In the genomic region with DNA sequence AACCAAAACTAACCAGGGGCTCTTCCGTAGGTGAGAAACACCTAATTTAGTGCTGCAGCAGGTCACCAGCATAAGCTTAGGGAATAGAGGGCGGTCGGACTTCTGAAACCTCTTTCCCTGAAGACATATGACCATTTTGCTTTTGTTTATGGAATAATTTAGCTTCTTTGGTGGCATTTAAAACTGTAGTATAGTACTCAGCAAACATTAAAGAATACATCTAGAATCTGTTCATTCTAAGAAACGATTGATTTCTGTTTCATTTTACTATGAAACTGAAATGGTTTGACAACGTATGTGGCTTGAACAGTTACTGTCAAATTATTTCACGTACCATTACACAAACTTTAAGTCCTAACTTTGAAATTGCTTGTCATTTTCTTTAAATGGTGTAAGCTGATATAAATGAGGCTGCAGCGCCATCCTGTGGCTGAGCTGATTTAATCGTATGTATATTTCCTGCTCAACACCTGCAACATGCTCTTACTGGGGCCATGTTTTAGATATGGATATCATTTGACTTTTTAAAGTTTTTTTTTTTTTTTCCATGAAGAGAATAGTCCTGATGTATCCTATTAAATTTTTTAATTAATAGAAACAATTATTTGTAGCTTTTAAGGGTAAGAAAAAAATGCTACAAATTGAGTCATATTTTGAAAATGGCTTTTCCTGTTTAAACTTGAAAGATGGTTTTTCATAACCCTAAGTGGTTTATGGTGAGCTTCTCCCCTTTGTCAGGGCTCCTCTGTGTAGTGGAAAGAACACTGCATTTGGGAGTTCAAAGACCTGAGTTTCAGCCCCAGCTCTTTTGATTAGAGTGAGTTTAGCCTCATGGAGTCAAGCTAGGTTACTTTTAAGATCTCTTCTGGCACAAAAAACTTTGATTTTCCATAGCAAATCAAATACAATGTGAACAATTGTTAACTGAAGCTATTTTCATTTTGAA, we compare ENCODE assay signal across 8 cellular contexts. TPM values are rescaled to one million over a fixed set of nuclear protein-coding genes. Genes with fewer than 3 reads are reported as not detected.
DNase-seq lines count a peak whose midpoint lies in the region; ATAC-seq and TF ChIP-seq lines count a peak whose summit lies in the region.

No MANE protein-coding gene starts in this region.

- no peaks in the 10 kb centered on the region for H3K9me2 ChIP-seq in Karpas-422 (replicated peaks; ENCODE audit: insufficient read depth, low read length)

- no peak overlapping the region for H3K4me2 ChIP-seq in Karpas-422 (ENCODE audit: low read depth, low read length, poor library complexity, severe bottlenecking)

- H3K4me1 ChIP-seq in Karpas-422 (ENCODE audit: low read length) = no peaks in the 10 kb centered on the region
- H3K4me1 ChIP-seq in uterus = no peaks in the 10 kb centered on the region

- H3K36me3 ChIP-seq in Karpas-422 (ENCODE audit: insufficient read depth, low read length) (no peaks in the 10 kb centered on the region), uterus (no peaks in the 10 kb centered on the region)

- H3K9me3 Mint-ChIP-seq in activated naive CD4-positive, alpha-beta T cell treated with anti-CD3 and anti-CD28 coated beads for 36 hours = no peaks in the 10 kb centered on the region

- no peaks in the 10 kb centered on the region for H3K27me3 Mint-ChIP-seq in activated naive CD4-positive, alpha-beta T cell treated with anti-CD3 and anti-CD28 coated beads for 36 hours (ENCODE audit: low read depth)

- ATAC-seq in GM21737 (IDR thresholded peaks at IDR 0.05; ENCODE audit: unreplicated experiment) = peak; percentile 55

- H3K27me3 ChIP-seq in Karpas-422 (ENCODE audit: low read length) (no peaks in the 10 kb centered on the region), uterus (no peaks in the 10 kb centered on the region)

- intact Hi-C loops in activated naive CD4-positive, alpha-beta T cell treated with anti-CD3 and anti-CD28 coated beads for 36 hours (cut with micrococcal nuclease) = loop anchor here (1.0 to 5.0 kb wide), 13 partner anchors 14 to 598 kb away; a partner anchor contains a TSS
- intact Hi-C loops in posterior cingulate gyrus (cut with DNase I) (loop anchor here (1.0 to 10.0 kb wide), 3 partner anchors 112 to 454 kb away; a partner anchor contains a TSS), uterus (cut with DNase I; ENCODE audit: low total_unique reads) (loop anchor here (10.0 kb wide), 1 partner anchor 452 kb away; no protein-coding TSS in a partner anchor)

- no peaks in the 10 kb centered on the region for H4K20me1 ChIP-seq in Karpas-422 (ENCODE audit: insufficient read depth, low read depth, low read length)

- no peaks in the 10 kb centered on the region for H3K36me3 Mint-ChIP-seq in activated naive CD4-positive, alpha-beta T cell treated with anti-CD3 and anti-CD28 coated beads for 36 hours (ENCODE audit: low read depth)

- H3K27ac Mint-ChIP-seq in activated naive CD4-positive, alpha-beta T cell treated with anti-CD3 and anti-CD28 coated beads for 36 hours = peak overlapping the region; percentile 25

- H3K4me3 Mint-ChIP-seq in activated naive CD4-positive, alpha-beta T cell treated with anti-CD3 and anti-CD28 coated beads for 36 hours = peak overlapping the region; percentile 2

- H3K4me3 ChIP-seq in Karpas-422 (ENCODE audit: low read length) = no peak overlapping the region
- no peak overlapping the region for H3K4me3 ChIP-seq in uterus

- H2AFZ ChIP-seq in Karpas-422 (ENCODE audit: low read length) = no peak overlapping the region

- in situ Hi-C loops in G401 (cut with HindIII; ENCODE audit: low sequenced_read_pairs) (no loop called here), SK-MEL-5 (cut with HindIII; ENCODE audit: low pct_unique_long_range_greater_than_20kb, low sequenced_read_pairs) (no loop called here)

- TF ChIP-seq CTCF in uterus (IDR thresholded peaks at IDR 0.05) = peak; percentile 46 to 80 (median 74)

- peaks cover 16% of the 10 kb centered on the region for H3K4me1 Mint-ChIP-seq in activated naive CD4-positive, alpha-beta T cell treated with anti-CD3 and anti-CD28 coated beads for 36 hours (ENCODE audit: low read depth)

- no peaks in the 10 kb centered on the region for H3K9me3 ChIP-seq in Karpas-422 (ENCODE audit: low read length)
- H3K9me3 ChIP-seq in uterus = no peaks in the 10 kb centered on the region

- H3K79me2 ChIP-seq in Karpas-422 (ENCODE audit: low read length) = no peaks in the 10 kb centered on the region

- H3K27ac ChIP-seq in Karpas-422 (ENCODE audit: low read length) (no peak overlapping the region), uterus (no peak overlapping the region)

- CTCF ChIA-PET in activated naive CD4-positive, alpha-beta T cell treated with anti-CD3 and anti-CD28 coated beads for 36 hours (lab: Charles Lee) = interaction anchor here (0.6 to 3.7 kb wide), 50 partner anchors 8 to 562 kb away, joined by 3 to 44 read pairs (median 4); a partner anchor contains a TSS

- no peak for TF ChIP-seq POLR2A in uterus (IDR thresholded peaks at IDR 0.05)

- H3K9ac ChIP-seq in Karpas-422 (ENCODE audit: low read length) = no peak overlapping the region

- DNase-seq in G401 (ENCODE audit: low spot score) (peak; percentile 76), Karpas-422 (peak; percentile 91), SK-MEL-5 (ENCODE audit: low read depth, low spot score) (peak; percentile 79), globus pallidus (ENCODE audit: low spot score) (peak; percentile 73), posterior cingulate gyrus (peak; percentile 45 to 94 (median 76)), uterus (peak; percentile 67 to 81)
- peak; percentile 96 for DNase-seq in activated naive CD4-positive, alpha-beta T cell treated with anti-CD3 and anti-CD28 coated beads for 36 hours

RNA-seq across cellular contexts. Expression of a gene that starts 27.4 kb away (rescaled TPM):
- 0.06 and 0.20 TPM in 2 replicates for total RNA-seq in G401 (2014; rRNA removed; shearing (Covaris generic))
- not detected in 2 replicates for total RNA-seq in Karpas-422 (2014; rRNA removed; shearing (Covaris generic); ENCODE audit: low replicate concordance)
- total RNA-seq in SK-MEL-5 (2014; rRNA removed; shearing (Covaris generic)) = 0.05 and 0.40 TPM in 2 replicates
- 0.18 and 1.1 TPM in 2 replicates for polyA plus RNA-seq in SK-MEL-5 (2015; cell fraction: cytosol; rRNA removed)
- polyA plus RNA-seq in SK-MEL-5 (2015; cell fraction: nucleus; rRNA removed) = 1.2 and 3.6 TPM in 2 replicates
- under 1 TPM; 0.38 to 0.64 TPM for total RNA-seq in activated naive CD4-positive, alpha-beta T cell treated with anti-CD3 and anti-CD28 coated beads for 36 hours
- 10 to 100 TPM in 1 of 4 donors, 1 to 10 TPM in 3; 1.3 to 14.2 (median 6.2) TPM for total RNA-seq in uterus
